ENCODE assay signal across 1 cellular context in the genomic region with DNA sequence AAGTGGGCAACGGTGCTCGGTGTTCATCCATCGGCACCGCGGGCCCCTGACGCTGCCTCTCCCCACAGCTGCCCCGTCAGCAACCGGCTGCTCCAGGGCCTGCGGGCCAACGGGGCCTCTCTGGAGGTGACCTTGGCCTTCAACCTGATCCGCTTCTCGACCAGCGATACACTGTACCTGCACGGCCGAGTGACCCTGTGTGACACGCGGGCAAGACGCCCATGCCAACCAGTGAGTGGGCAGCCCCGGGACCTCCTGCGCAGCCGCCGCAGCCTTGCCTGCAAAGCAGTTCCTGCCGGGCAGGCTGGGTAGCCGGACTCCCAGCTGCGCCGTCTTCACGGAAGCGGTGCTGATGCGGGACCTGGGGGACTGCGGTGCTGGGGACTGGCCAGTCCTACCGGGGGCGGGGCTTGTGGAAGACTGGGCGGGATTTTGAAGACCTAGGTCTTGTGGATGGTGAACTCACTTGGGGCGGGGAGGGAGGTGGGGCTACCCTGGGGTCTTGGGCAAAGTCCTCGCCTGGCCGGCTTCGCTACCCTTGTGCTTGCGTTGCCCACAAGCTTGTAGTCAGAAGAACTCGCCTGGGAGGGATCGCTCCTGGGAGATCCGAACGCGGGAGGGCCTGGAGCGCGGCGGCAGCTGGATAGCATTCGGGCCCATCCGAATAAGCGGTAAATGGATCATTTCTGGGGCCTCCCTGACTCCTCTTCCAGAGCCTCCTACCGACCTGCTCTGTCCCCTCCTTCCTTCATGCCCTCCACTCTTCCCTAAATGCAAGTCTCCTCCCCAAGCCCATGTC.
TF ChIP-seq lines count a peak whose summit lies in the region.

No MANE protein-coding gene starts in this region.

TF ChIP-seq in K562, 482 proteins besides CTCF, POLR2A, EP300 and RAD21:
- TF ChIP-seq PYGO2 (tag; IDR thresholded peaks at IDR 0.05) = no peak
- no peak for TF ChIP-seq MTA1 (IDR thresholded peaks at IDR 0.05; ENCODE audit: borderline replicate concordance)
- no peak for TF ChIP-seq POLR3A (IDR thresholded peaks at IDR 0.05; ENCODE audit: borderline replicate concordance, extremely low read depth, insufficient read depth, insufficient read length)
- TF ChIP-seq EZH2 (IDR thresholded peaks at IDR 0.05; ENCODE audit: borderline replicate concordance, low read depth, low read length) = no peak
- no peak for TF ChIP-seq SETDB1 (IDR thresholded peaks at IDR 0.05; ENCODE audit: low read length)
- no peak for TF ChIP-seq ZNF174 (CRISPR knock-in tag; IDR thresholded peaks at IDR 0.05)
- TF ChIP-seq CREBBP (IDR thresholded peaks at IDR 0.05; ENCODE audit: low read depth, low read length) = no peak
- TF ChIP-seq XRCC5 (IDR thresholded peaks at IDR 0.05; ENCODE audit: low read depth, low read length) = no peak
- peak; percentile 45; the same call in 1 of the 2 replicates for TF ChIP-seq HNRNPL (IDR thresholded peaks at IDR 0.05; ENCODE audit: low read depth, low read length)
